8 cellular contexts compared by ENCODE assay signal in genomic region chr4:82799006-82799881, GRCh38. TPM values are rescaled to one million over a fixed set of nuclear protein-coding genes. Genes with fewer than 3 reads are reported as not detected.
A peak's percentile ranks its signal among the peaks of the same experiment; 100 is the strongest.
DNase-seq lines count a peak whose midpoint lies in the region; ATAC-seq and TF ChIP-seq lines count a peak whose summit lies in the region.

No MANE protein-coding gene starts in this region.

- peak overlapping the region; percentile 91 for H2AFZ ChIP-seq in mammary epithelial cell (ENCODE audit: low read depth, low read length)

- in situ Hi-C loops in mammary epithelial cell (cut with MboI; ENCODE audit: low sequenced_read_pairs in 2 of 2), result no loop called here

- peaks cover 35% of the 10 kb centered on the region for H3K79me2 ChIP-seq in mammary epithelial cell (ENCODE audit: insufficient read depth, low read length)

- CTCF ChIA-PET in mammary epithelial cell (lab: Charles Lee; ENCODE audit: low non-redundant PET), result interaction anchor here (0.5 to 1.4 kb wide), 4 partner anchors 14 to 425 kb away, joined by 4 to 10 read pairs (median 5); partner anchors contain the start of gene HNRNPD

- DNase-seq in NCI-H1092 treated with DMSO at 0.1 percent for 48 hours (lab: John Stamatoyannopoulos, UW) (peak; percentile 12), NCI-H1092 (lab: John Stamatoyannopoulos, UW) (no peak), NCI-H1105 treated with DMSO at 0.1 percent for 48 hours (lab: John Stamatoyannopoulos, UW) (peak; percentile 56), mammary epithelial cell (peak; percentile 33), medulla oblongata (ENCODE audit: extremely low spot score) (peak; percentile 44), upper lobe of right lung (no peak)
- no peak for DNase-seq in stimulated activated CD4-positive, alpha-beta T cell treated with anti-CD3 and anti-CD28 coated beads, Interleukin-4, amount 100 ng/mL, for 1 hour

- no peaks in the 10 kb centered on the region for H3K27me3 ChIP-seq in mammary epithelial cell (ENCODE audit: insufficient read depth, low read length)
- H3K27me3 ChIP-seq in upper lobe of right lung, result peaks cover 15% of the 10 kb centered on the region

- peak overlapping the region; percentile 71 for H3K9ac ChIP-seq in mammary epithelial cell (ENCODE audit: insufficient read depth, low read length)

- no peaks in the 10 kb centered on the region for H4K20me1 ChIP-seq in mammary epithelial cell (ENCODE audit: insufficient read depth, low read length)

- TF ChIP-seq CTCF in mammary epithelial cell (conservative IDR thresholded peaks at IDR 0.05 in 1 of 2, IDR thresholded peaks at IDR 0.05 in 1 of 2; ENCODE audit: extremely low read depth in 1 of 2, insufficient read depth in 1 of 2, low read depth in 1 of 2, low read length in 2 of 2) (no peak), upper lobe of right lung (IDR thresholded peaks at IDR 0.05) (no peak)

- intact Hi-C loops in mammary epithelial cell (cut with micrococcal nuclease) (loop anchor here (2.0 to 10.0 kb wide), 2 partner anchors 234 to 336 kb away; partner anchors contain the start of gene TMEM150C), upper lobe of right lung (cut with DNase I) (no loop called here)

- H3K4me3 ChIP-seq in mammary epithelial cell (replicated peaks in 1 of 3; ENCODE audit: insufficient read depth in 1 of 3, low read depth in 2 of 3, low read length in 3 of 3) (peak overlapping the region; percentile 71 to 85 (median 81)), upper lobe of right lung (peak overlapping the region; percentile 72)

- no TSS peak for BruUV-seq in mammary epithelial cell (replicated peaks; lab: Mats Ljungman, UMichigan)

- no peaks in the 10 kb centered on the region for H3K9me3 ChIP-seq in mammary epithelial cell (replicated peaks; ENCODE audit: insufficient read depth, low read length)
- no peaks in the 10 kb centered on the region for H3K9me3 ChIP-seq in upper lobe of right lung

- peak overlapping the region; percentile 36 for H3K27ac ChIP-seq in mammary epithelial cell (ENCODE audit: insufficient read depth, low read depth, low read length)
- no peak overlapping the region for H3K27ac ChIP-seq in upper lobe of right lung

- ATAC-seq in upper lobe of right lung (no peak), HG02884 (IDR thresholded peaks at IDR 0.05; ENCODE audit: unreplicated experiment) (no peak)

- H3K4me1 ChIP-seq in mammary epithelial cell (ENCODE audit: insufficient read depth, low read length) (peaks cover 21% of the 10 kb centered on the region), upper lobe of right lung (peaks cover 14% of the 10 kb centered on the region)

- no peaks in the 10 kb centered on the region for H3K36me3 ChIP-seq in mammary epithelial cell (ENCODE audit: insufficient read depth, low read length)
- no peaks in the 10 kb centered on the region for H3K36me3 ChIP-seq in upper lobe of right lung

- 6% methylated on average over 17 of the region's 25 CpGs for WGBS in mammary epithelial cell (ENCODE audit: low coverage, missing lambda C conversion rate)

- dilution Hi-C loops in mammary epithelial cell (cut with HindIII; ENCODE audit: low sequenced_read_pairs), result no loop called here

- peak overlapping the region; percentile 82 for H3K4me2 ChIP-seq in mammary epithelial cell (ENCODE audit: insufficient read depth, low read depth, low read length)

RNA-seq across cellular contexts. Expression of gene SCD5, which starts 0.6 kb away (rescaled TPM):
- 10 to 100 TPM; 50.4 to 74.3 TPM for total RNA-seq in mammary epithelial cell
- 23.3 TPM for polyA plus RNA-seq in mammary epithelial cell
- 32.5 TPM for polyA minus RNA-seq in mammary epithelial cell
- total RNA-seq in upper lobe of right lung, result 20.6 TPM

Comparison
In these comparisons a context has a peak if more than half of its experiments do, and no peak if none do; other contexts are left out.
1. DNase-seq: peak in NCI-H1092 treated with DMSO at 0.1 percent for 48 hours (single experiment), NCI-H1105 treated with DMSO at 0.1 percent for 48 hours (single experiment), mammary epithelial cell (single experiment) and medulla oblongata (single experiment); none in NCI-H1092 (single experiment), upper lobe of right lung (single experiment) and stimulated activated CD4-positive, alpha-beta T cell treated with anti-CD3 and anti-CD28 coated beads, Interleukin-4, amount 100 ng/mL, for 1 hour (single experiment).